In genomic region chr9:5671711-5672353, GRCh38 we compare ENCODE assay signal across 10 cellular contexts.
DNase-seq lines count a peak whose midpoint lies in the region; ATAC-seq and FAIRE-seq lines count a peak whose summit lies in the region.
"Had no signal": no experiment of that assay in that cellular context is flagged by ENCODE, and none has a peak within 500 bp of the region (broad histone marks: within the 10 kb centered on the region; RNA-seq: fewer than 3 reads in every experiment).

No MANE protein-coding gene starts in this region.

- ATAC-seq in GM21423 (IDR thresholded peaks at IDR 0.05; ENCODE audit: unreplicated experiment) = no peak
- ATAC-seq in GM19023 (IDR thresholded peaks at IDR 0.05; ENCODE audit: unreplicated experiment) = no peak

- peak in 4 of 6 experiments; percentile 2 to 58 (median 44) for DNase-seq in stimulated activated naive CD4-positive, alpha-beta T cell (lab: John Stamatoyannopoulos, UW)
- no peak for DNase-seq in stimulated activated naive CD4-positive, alpha-beta T cell treated with Interleukin-2 at 50 U/mL for 16 hours (lab: John Stamatoyannopoulos, UW)
- DNase-seq in NCI-H69 (lab: John Stamatoyannopoulos, UW) (peak; percentile 97), NCI-H345 (lab: John Stamatoyannopoulos, UW) (no peak), urothelium cell line (ENCODE audit: low spot score) (no peak)
- peak; percentile 66 for DNase-seq in central memory CD4-positive, alpha-beta T cell
- DNase-seq: activated B cell treated with CpG ODN at 0.5 μM for 24 hours, amniotic stem cell had no signal

- FAIRE-seq in urothelium cell line (lab: Jason Lieb, UNC) = no peak

Comparison
In these comparisons a context has a peak if more than half of its experiments do, and no peak if none do; other contexts are left out.
1. DNase-seq: peak in stimulated activated naive CD4-positive, alpha-beta T cell (4 of 6), NCI-H69 (single experiment) and central memory CD4-positive, alpha-beta T cell (single experiment); none in stimulated activated naive CD4-positive, alpha-beta T cell treated with Interleukin-2 at 50 U/mL for 16 hours (single experiment), NCI-H345 (single experiment) and urothelium cell line (single experiment).